9 cellular contexts compared by ENCODE assay signal in genomic region chr6:139588076-139588639, GRCh38.
DNase-seq lines count a peak whose midpoint lies in the region; ATAC-seq and TF ChIP-seq lines count a peak whose summit lies in the region.
"Had no signal": no experiment of that assay in that cellular context is flagged by ENCODE, and none has a peak within 500 bp of the region (broad histone marks: within the 10 kb centered on the region; RNA-seq: fewer than 3 reads in every experiment).

No MANE protein-coding gene starts in this region.

- ATAC-seq in Right ventricle myocardium inferior, result peak; percentile 44
- peak; percentile 76 for ATAC-seq in upper lobe of right lung
- ATAC-seq: stimulated activated naive B cell treated with anti-CD40 and anti-IgM and Interleukin-4, amounts not matched to agents 10 μg/mL and 1 μg/mL and 100 μg/mL, for 72 hours had no signal

- peaks cover 0 to 23% of the 10 kb centered on the region in 2 donors for H3K4me1 ChIP-seq in right atrium auricular region
- peaks cover 17% of the 10 kb centered on the region for H3K4me1 ChIP-seq in upper lobe of right lung

- H3K9ac ChIP-seq in SK-N-MC (ENCODE audit: insufficient read length), result peak overlapping the region; percentile 21

- TF ChIP-seq CTCF in right atrium auricular region (IDR thresholded peaks at IDR 0.05), result no peak
- no peak for TF ChIP-seq CTCF in upper lobe of right lung (IDR thresholded peaks at IDR 0.05)
- TF ChIP-seq CTCF in coronary artery (IDR thresholded peaks at IDR 0.05), result no peak
- no peak for TF ChIP-seq CTCF in endothelial cell (IDR thresholded peaks at IDR 0.05; ENCODE audit: unreplicated experiment)

- H3K36me3 ChIP-seq in right atrium auricular region (no peaks in the 10 kb centered on the region), SK-N-MC (ENCODE audit: insufficient read depth, low read length) (no peaks in the 10 kb centered on the region), upper lobe of right lung (no peaks in the 10 kb centered on the region)

- H3K9me3 Mint-ChIP-seq in endothelial cell (ENCODE audit: unreplicated experiment), result no peaks in the 10 kb centered on the region
- H3K9me3 Mint-ChIP-seq: stimulated activated naive B cell treated with anti-CD40 and anti-IgM and Interleukin-4, amounts not matched to agents 10 μg/mL and 1 μg/mL and 100 μg/mL, for 72 hours had no signal

- H3K4me3 ChIP-seq in right atrium auricular region (no peak overlapping the region), SK-N-MC (no peak overlapping the region), upper lobe of right lung (no peak overlapping the region), coronary artery (no peak overlapping the region)

- intact Hi-C loops in Right ventricle myocardium inferior (cut with DNase I), result no loop called here
- intact Hi-C loops in upper lobe of right lung (cut with DNase I), result no loop called here

- H3K27ac ChIP-seq in right atrium auricular region, result peak overlapping the region in 1 of 2 donors; percentile 4
- H3K27ac ChIP-seq in SK-N-MC, result 0 out of 2 replicates have a peak overlapping the region, but pooled peaks have one; percentile 45
- peak overlapping the region; percentile 67 for H3K27ac ChIP-seq in upper lobe of right lung
- no peak overlapping the region for H3K27ac ChIP-seq in coronary artery

- peaks cover 12% of the 10 kb centered on the region for H3K4me1 Mint-ChIP-seq in endothelial cell (ENCODE audit: unreplicated experiment)

- H3K9me3 ChIP-seq in right atrium auricular region, result no peaks in the 10 kb centered on the region
- H3K9me3 ChIP-seq in SK-N-MC (ENCODE audit: low read depth, low read length), result no peaks in the 10 kb centered on the region
- no peaks in the 10 kb centered on the region for H3K9me3 ChIP-seq in upper lobe of right lung

- H3K27me3 Mint-ChIP-seq in endothelial cell (ENCODE audit: unreplicated experiment), result no peaks in the 10 kb centered on the region

- DNase-seq in Right ventricle myocardium inferior (ENCODE audit: missing footprints) (no peak), right atrium auricular region (ENCODE audit: low spot score) (no peak), SK-N-MC (ENCODE audit: low read depth, low spot score) (no peak), islet precursor cell (peak; percentile 67), upper lobe of right lung (no peak), coronary artery (ENCODE audit: low spot score) (no peak), endothelial cell (ENCODE audit: low spot score) (no peak)
- DNase-seq in activated CD4-positive, alpha-beta T cell treated with anti-CD3 and anti-CD28 coated beads for 4 hours, result no peak
- DNase-seq: stimulated activated naive B cell treated with anti-CD40 and anti-IgM and Interleukin-4, amounts not matched to agents 10 μg/mL and 1 μg/mL and 100 μg/mL, for 72 hours had no signal

- H3K36me3 Mint-ChIP-seq in endothelial cell (ENCODE audit: low read depth, unreplicated experiment), result no peaks in the 10 kb centered on the region
- H3K36me3 Mint-ChIP-seq: stimulated activated naive B cell treated with anti-CD40 and anti-IgM and Interleukin-4, amounts not matched to agents 10 μg/mL and 1 μg/mL and 100 μg/mL, for 72 hours had no signal

- H3K27ac Mint-ChIP-seq in endothelial cell (ENCODE audit: unreplicated experiment), result no peak overlapping the region
- H3K27ac Mint-ChIP-seq: stimulated activated naive B cell treated with anti-CD40 and anti-IgM and Interleukin-4, amounts not matched to agents 10 μg/mL and 1 μg/mL and 100 μg/mL, for 72 hours had no signal

- H3K27me3 ChIP-seq in right atrium auricular region, result no peaks in the 10 kb centered on the region
- no peaks in the 10 kb centered on the region for H3K27me3 ChIP-seq in upper lobe of right lung

- no peak overlapping the region for H3K4me3 Mint-ChIP-seq in endothelial cell (ENCODE audit: unreplicated experiment)
- H3K4me3 Mint-ChIP-seq: stimulated activated naive B cell treated with anti-CD40 and anti-IgM and Interleukin-4, amounts not matched to agents 10 μg/mL and 1 μg/mL and 100 μg/mL, for 72 hours had no signal

Comparison
In these comparisons a context has a peak if more than half of its experiments do, and no peak if none do; other contexts are left out.
1. H3K27ac ChIP-seq: peak in SK-N-MC (single experiment) and upper lobe of right lung (single experiment); none in coronary artery (0 of 2).